Comparison of ENCODE assay signal across 4 cellular contexts in genomic region chr9:38563911-38564310, GRCh38. TPM values are rescaled to one million over a fixed set of nuclear protein-coding genes. Genes with fewer than 3 reads are reported as not detected.
"Had no signal": no experiment of that assay in that cellular context is flagged by ENCODE, and none has a peak within 500 bp of the region (broad histone marks: within the 10 kb centered on the region; RNA-seq: fewer than 3 reads in every experiment).

No MANE protein-coding gene starts in this region.

RNA-seq across cellular contexts. Expression of gene ANKRD18A, which starts 56.5 kb away (rescaled TPM):
- total RNA-seq: OCI-LY7, RPMI7951, SJSA1, SK-MEL-5 had no signal
